In the genomic region with DNA sequence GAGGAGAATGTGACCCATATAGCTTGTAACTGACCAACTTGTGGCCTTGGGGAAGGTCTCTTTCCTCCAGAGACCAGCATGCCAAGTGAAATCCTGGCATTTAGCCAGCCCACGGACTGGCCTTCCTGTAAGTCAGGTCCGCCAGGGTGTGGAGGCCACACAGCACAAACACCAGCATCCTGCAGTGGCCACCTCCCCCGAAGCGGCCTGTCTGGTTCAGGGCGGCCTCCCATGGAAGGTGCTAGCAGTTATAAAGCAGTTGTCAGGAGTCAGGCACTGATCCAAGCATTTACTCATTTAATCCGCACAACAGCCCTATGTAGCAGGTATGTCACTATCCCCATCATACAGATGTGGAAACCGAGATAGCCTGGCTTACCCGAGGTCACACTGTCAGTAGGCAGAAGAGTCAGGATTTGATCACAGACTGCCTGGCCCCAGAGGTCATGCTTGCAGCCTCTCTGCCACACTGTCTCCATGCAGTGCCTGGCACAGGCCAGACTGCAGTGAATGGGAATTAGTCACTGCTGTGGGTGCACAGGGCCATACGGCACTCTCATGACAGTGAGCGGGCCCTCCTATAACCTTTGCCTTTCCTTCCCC, we compare ENCODE assay signal across 2 cellular contexts.
TF ChIP-seq lines count a peak whose summit lies in the region.

No MANE protein-coding gene starts in this region.

TF ChIP-seq in HEK293, 187 proteins besides CTCF, POLR2A, EP300 and RAD21 (continued from another document):
- TF ChIP-seq, protein P1, sequence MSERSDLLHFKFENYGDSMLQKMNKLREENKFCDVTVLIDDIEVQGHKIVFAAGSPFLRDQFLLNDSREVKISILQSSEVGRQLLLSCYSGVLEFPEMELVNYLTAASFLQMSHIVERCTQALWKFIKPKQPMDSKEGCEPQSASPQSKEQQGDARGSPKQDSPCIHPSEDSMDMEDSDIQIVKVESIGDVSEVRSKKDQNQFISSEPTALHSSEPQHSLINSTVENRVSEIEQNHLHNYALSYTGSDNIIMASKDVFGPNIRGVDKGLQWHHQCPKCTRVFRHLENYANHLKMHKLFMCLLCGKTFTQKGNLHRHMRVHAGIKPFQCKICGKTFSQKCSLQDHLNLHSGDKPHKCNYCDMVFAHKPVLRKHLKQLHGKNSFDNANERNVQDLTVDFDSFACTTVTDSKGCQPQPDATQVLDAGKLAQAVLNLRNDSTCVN (tag by site-specific recombination; optimal IDR thresholded peaks at IDR 0.05) = peak; percentile 4
- TF ChIP-seq ZNF664 (tag by site-specific recombination; IDR thresholded peaks at IDR 0.05) = peak; percentile 75
- no peak for TF ChIP-seq ZNF292 (tag by site-specific recombination; IDR thresholded peaks at IDR 0.05; ENCODE audit: borderline replicate concordance, low read depth)

TF ChIP-seq in K562, 482 proteins besides CTCF, POLR2A, EP300 and RAD21 (continued from another document):
- TF ChIP-seq HNRNPUL1 (IDR thresholded peaks at IDR 0.05; ENCODE audit: low read length) (no peak), ZBTB40 (IDR thresholded peaks at IDR 0.05) (no peak), ZBTB40 (CRISPR knock-in tag; IDR thresholded peaks at IDR 0.05) (no peak), TSHZ1 (CRISPR knock-in tag; IDR thresholded peaks at IDR 0.05) (no peak), ARNT (IDR thresholded peaks at IDR 0.05) (no peak), NR3C1 (CRISPR knock-in tag; IDR thresholded peaks at IDR 0.05) (no peak), MCM5 (IDR thresholded peaks at IDR 0.05; ENCODE audit: low read depth) (no peak), NFIC (IDR thresholded peaks at IDR 0.05) (peak; percentile 80), HNRNPH1 (optimal IDR thresholded peaks at IDR 0.05; ENCODE audit: low read depth, low read length) (no peak), STAG1 (CRISPR knock-in tag; IDR thresholded peaks at IDR 0.05; ENCODE audit: borderline replicate concordance) (0 out of 2 replicates have a peak, but pooled peaks have one; percentile 17), ZNF639 (CRISPR knock-in tag; conservative IDR thresholded peaks at IDR 0.05 in 1 of 2, IDR thresholded peaks at IDR 0.05 in 1 of 2) (no peak), ZBTB2 (IDR thresholded peaks at IDR 0.05) (no peak), ZNF124 (CRISPR knock-in tag; IDR thresholded peaks at IDR 0.05) (no peak), TCF7L2 (IDR thresholded peaks at IDR 0.05; ENCODE audit: low read depth, low read length) (no peak)
- TF ChIP-seq, protein P2, sequence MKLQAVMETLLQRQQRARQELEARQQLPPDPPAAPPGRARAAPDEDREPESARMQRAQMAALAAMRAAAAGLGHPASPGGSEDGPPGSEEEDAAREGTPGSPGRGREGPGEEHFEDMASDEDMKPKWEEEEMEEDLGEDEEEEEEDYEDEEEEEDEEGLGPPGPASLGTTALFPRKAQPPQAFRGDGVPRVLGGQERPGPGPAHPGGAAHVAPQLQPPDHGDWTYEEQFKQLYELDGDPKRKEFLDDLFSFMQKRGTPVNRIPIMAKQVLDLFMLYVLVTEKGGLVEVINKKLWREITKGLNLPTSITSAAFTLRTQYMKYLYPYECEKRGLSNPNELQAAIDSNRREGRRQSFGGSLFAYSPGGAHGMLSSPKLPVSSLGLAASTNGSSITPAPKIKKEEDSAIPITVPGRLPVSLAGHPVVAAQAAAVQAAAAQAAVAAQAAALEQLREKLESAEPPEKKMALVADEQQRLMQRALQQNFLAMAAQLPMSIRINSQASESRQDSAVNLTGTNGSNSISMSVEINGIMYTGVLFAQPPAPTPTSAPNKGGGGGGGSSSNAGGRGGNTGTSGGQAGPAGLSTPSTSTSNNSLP (IDR thresholded peaks at IDR 0.05; ENCODE audit: borderline replicate concordance, low read depth, low read length) = no peak
- TF ChIP-seq, protein P3, sequence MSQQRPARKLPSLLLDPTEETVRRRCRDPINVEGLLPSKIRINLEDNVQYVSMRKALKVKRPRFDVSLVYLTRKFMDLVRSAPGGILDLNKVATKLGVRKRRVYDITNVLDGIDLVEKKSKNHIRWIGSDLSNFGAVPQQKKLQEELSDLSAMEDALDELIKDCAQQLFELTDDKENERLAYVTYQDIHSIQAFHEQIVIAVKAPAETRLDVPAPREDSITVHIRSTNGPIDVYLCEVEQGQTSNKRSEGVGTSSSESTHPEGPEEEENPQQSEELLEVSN (IDR thresholded peaks at IDR 0.05; ENCODE audit: borderline replicate concordance in 1 of 2, extremely low read depth in 1 of 2, insufficient read depth in 1 of 2, insufficient read length in 1 of 2, low read depth in 1 of 2, low read length in 1 of 2, poor library complexity in 1 of 2, severe bottlenecking in 1 of 2) = no peak
